ENCODE assay signal across 1 cellular context in genomic region chr19:19192910-19193423, GRCh38.
TF ChIP-seq lines count a peak whose summit lies in the region.

No MANE protein-coding gene starts in this region.

TF ChIP-seq in GM12878, 131 proteins besides CTCF, POLR2A, EP300 and RAD21 (continued from another document):
- TF ChIP-seq CEBPZ (IDR thresholded peaks at IDR 0.05; ENCODE audit: low read depth, low read length): no peak
- no peak for TF ChIP-seq SMC3 (IDR thresholded peaks at IDR 0.05; ENCODE audit: borderline replicate concordance, low read length)
- no peak for TF ChIP-seq SIN3A (IDR thresholded peaks at IDR 0.05; ENCODE audit: low read depth, low read length)
- 0 out of 2 replicates have a peak, but pooled peaks have one; percentile 18 for TF ChIP-seq REST (IDR thresholded peaks at IDR 0.05; ENCODE audit: low read depth, low read length)
- TF ChIP-seq NFXL1 (IDR thresholded peaks at IDR 0.05; ENCODE audit: borderline replicate concordance): no peak
- TF ChIP-seq RAD51 (IDR thresholded peaks at IDR 0.05): peak; percentile 79
- no peak for TF ChIP-seq ATF7 (IDR thresholded peaks at IDR 0.05; ENCODE audit: low read depth)
- no peak for TF ChIP-seq GABPA (IDR thresholded peaks at IDR 0.05; ENCODE audit: low read depth)
- TF ChIP-seq RB1 (IDR thresholded peaks at IDR 0.05; ENCODE audit: borderline replicate concordance): peak; percentile 56; the same call in 1 of the 2 replicates
- TF ChIP-seq SUZ12 (IDR thresholded peaks at IDR 0.05; ENCODE audit: unreplicated experiment): no peak
- no peak for TF ChIP-seq STAT1 (conservative IDR thresholded peaks at IDR 0.05)
- peak; percentile 29; the same call in 1 of the 2 replicates for TF ChIP-seq ZNF384 (IDR thresholded peaks at IDR 0.05; ENCODE audit: borderline replicate concordance, low read depth, low read length)
